8 cellular contexts compared by ENCODE assay signal in genomic region chr9:86405926-86406325, GRCh38. TPM values are rescaled to one million over a fixed set of nuclear protein-coding genes. Genes with fewer than 3 reads are reported as not detected.
DNase-seq lines count a peak whose midpoint lies in the region; ATAC-seq and TF ChIP-seq lines count a peak whose summit lies in the region.

No MANE protein-coding gene starts in this region.

- H3K27ac ChIP-seq in IMR-90 (ENCODE audit: insufficient read depth, low read length) = peak overlapping the region; percentile 55
- H3K27ac ChIP-seq in MM.1S (ENCODE audit: low read length) = no peak overlapping the region

- no peak for TF ChIP-seq POLR2A in IMR-90 (IDR thresholded peaks at IDR 0.05; ENCODE audit: low read depth, low read length)

- TF ChIP-seq CTCF in IMR-90 (conservative IDR thresholded peaks at IDR 0.05; ENCODE audit: low read depth, low read length) (no peak), cardiac fibroblast (IDR thresholded peaks at IDR 0.05; ENCODE audit: low read depth, low read length) (no peak), progenitor cell of endocrine pancreas (IDR thresholded peaks at IDR 0.05; ENCODE audit: unreplicated experiment) (no peak), MM.1S (IDR thresholded peaks at IDR 0.05; ENCODE audit: low read length) (no peak)

- peak overlapping the region; percentile 51; the same call in 1 of the 2 replicates for H3K56ac ChIP-seq in IMR-90 (ENCODE audit: extremely low read depth, insufficient read depth, low read length)

- no CpG with 5 or more reads among the region's 4 CpGs for WGBS in IMR-90 (ENCODE audit: extremely low coverage in 2 of 2, insufficient read length in 1 of 2), 2 experiments

- H3K4me3 Mint-ChIP-seq in progenitor cell of endocrine pancreas (ENCODE audit: low read depth) = no peak overlapping the region

- CTCF ChIA-PET in IMR-90 (lab: Yijun Ruan, JAX) = interaction anchor here (0.6 to 1.7 kb wide), 2 partner anchors 8 to 855 kb away, joined by 4 to 6 read pairs; no protein-coding TSS in a partner anchor

- peak overlapping the region; percentile 87 for H2BK5ac ChIP-seq in IMR-90 (ENCODE audit: low read depth, low read length, poor library complexity, severe bottlenecking)

- no peaks in the 10 kb centered on the region for H3K9me3 Mint-ChIP-seq in progenitor cell of endocrine pancreas (ENCODE audit: low read depth)

- ATAC-seq in IMR-90 (ENCODE audit: low read depth) = peak; percentile 68
- ATAC-seq in HG02870 (IDR thresholded peaks at IDR 0.05; ENCODE audit: unreplicated experiment) = no peak

- H3K4me1 ChIP-seq in IMR-90 (ENCODE audit: control insufficient read depth, insufficient read depth, low read length) (peaks cover 17% of the 10 kb centered on the region), HAP-1 (no peaks in the 10 kb centered on the region), MM.1S (ENCODE audit: low read length) (no peaks in the 10 kb centered on the region)

- peak overlapping the region; percentile 21; the same call in 1 of the 2 replicates for H3K23ac ChIP-seq in IMR-90 (ENCODE audit: low read depth, low read length)

- peak overlapping the region in 1 of 2 experiments; percentile 30; a peak in 1 of 4 replicates for H4K8ac ChIP-seq in IMR-90 (ENCODE audit: low read depth in 2 of 2, low read length in 2 of 2)

- no peaks in the 10 kb centered on the region for H3K79me2 ChIP-seq in MM.1S (ENCODE audit: low read length)

- no peak overlapping the region for H3K14ac ChIP-seq in IMR-90 (replicated peaks; ENCODE audit: low read depth, low read length)

- peaks cover 26% of the 10 kb centered on the region for H3K4me1 Mint-ChIP-seq in progenitor cell of endocrine pancreas (ENCODE audit: low read depth)

- H3K36me3 ChIP-seq in IMR-90 (ENCODE audit: control insufficient read depth, insufficient read depth, low read length) (no peaks in the 10 kb centered on the region), HAP-1 (replicated peaks) (no peaks in the 10 kb centered on the region), MM.1S (replicated peaks; ENCODE audit: insufficient read depth, low read length) (no peaks in the 10 kb centered on the region)

- DNase-seq in ACHN (peak; percentile 19), IMR-90 (peak; percentile 95), cardiac fibroblast (ENCODE audit: low read depth in 2 of 2) (peak; percentile 81 to 95), myocyte (ENCODE audit: low read depth) (peak; percentile 90), progenitor cell of endocrine pancreas (ENCODE audit: low spot score, unreplicated experiment) (no peak), HAP-1 (ENCODE audit: low spot score in 2 of 2) (no peak), MM.1S (no peak)

- TF ChIP-seq RAD21 in IMR-90 (IDR thresholded peaks at IDR 0.05; ENCODE audit: low read length) = no peak

- H3K4me2 ChIP-seq in IMR-90 (ENCODE audit: low read depth, low read length) (peak overlapping the region; percentile 74), MM.1S (ENCODE audit: low read depth, low read length) (no peak overlapping the region)

- H2BK120ac ChIP-seq in IMR-90 (ENCODE audit: low read depth, low read length) = peak overlapping the region; percentile 45

- H3K9me3 ChIP-seq in IMR-90 (ENCODE audit: control insufficient read depth, insufficient read depth, low read length) (no peaks in the 10 kb centered on the region), HAP-1 (no peaks in the 10 kb centered on the region), MM.1S (replicated peaks; ENCODE audit: insufficient read depth, low read length) (no peaks in the 10 kb centered on the region)

- intact Hi-C loops in IMR-90 (cut with micrococcal nuclease) = loop anchor here (1.0 to 5.0 kb wide), 2 partner anchors 52 to 124 kb away; partner anchors contain the start of genes ISCA1 and TUT7

- no peaks in the 10 kb centered on the region for H3K79me1 ChIP-seq in IMR-90 (ENCODE audit: low read depth in 1 of 2, low read length in 2 of 2)

- peaks cover 6% of the 10 kb centered on the region for H3K9me1 ChIP-seq in IMR-90 (ENCODE audit: insufficient read depth, low read length)

- in situ Hi-C loops in ACHN (cut with HindIII; ENCODE audit: low pct_ligation_motif_present, low pct_unique_long_range_greater_than_20kb, low sequenced_read_pairs) = no loop called here
- in situ Hi-C loops in IMR-90 (cut with MboI; ENCODE audit: low sequenced_read_pairs) = no loop called here
- in situ Hi-C loops in HAP-1 (cut with MboI; ENCODE audit: low sequenced_read_pairs) = no loop called here

- peak overlapping the region; percentile 56; the same call in 1 of the 2 replicates for H3K18ac ChIP-seq in IMR-90 (ENCODE audit: low read depth, low read length)

- H2AK5ac ChIP-seq in IMR-90 (ENCODE audit: low read depth, low read length) = no peak overlapping the region

- H4K5ac ChIP-seq in IMR-90 (ENCODE audit: low read depth, low read length) = peak overlapping the region; percentile 11; the same call in 1 of the 2 replicates

- peak overlapping the region; percentile 8; the same call in 1 of the 2 replicates for H3K4me3 ChIP-seq in IMR-90 (ENCODE audit: insufficient read depth, low read depth, low read length)
- peak overlapping the region in 1 of 2 donors; percentile 31 for H3K4me3 ChIP-seq in cardiac fibroblast (replicated peaks in 1 of 2; ENCODE audit: low read depth in 2 of 2, low read length in 2 of 2)
- no peak overlapping the region for H3K4me3 ChIP-seq in HAP-1
- H3K4me3 ChIP-seq in MM.1S (ENCODE audit: low read length) = no peak overlapping the region

- no peaks in the 10 kb centered on the region for H3K27me3 ChIP-seq in IMR-90 (ENCODE audit: control insufficient read depth, insufficient read depth, low read length)
- peaks cover 13% of the 10 kb centered on the region for H3K27me3 ChIP-seq in HAP-1 (ENCODE audit: low read depth)
- no peaks in the 10 kb centered on the region for H3K27me3 ChIP-seq in MM.1S (replicated peaks; ENCODE audit: insufficient read depth, low read length)

- H2BK20ac ChIP-seq in IMR-90 (ENCODE audit: low read depth, low read length) = peak overlapping the region; percentile 18; the same call in 1 of the 2 replicates

- no peaks in the 10 kb centered on the region for H3K36me3 Mint-ChIP-seq in progenitor cell of endocrine pancreas (ENCODE audit: insufficient read depth)

- H3K9ac ChIP-seq in IMR-90 (ENCODE audit: low read depth, low read length) (no peak overlapping the region), MM.1S (ENCODE audit: low read length) (no peak overlapping the region)

- H4K20me1 ChIP-seq in IMR-90 (ENCODE audit: insufficient read depth, low read length) (peaks cover 4% of the 10 kb centered on the region; the same call in 1 of the 2 replicates), MM.1S (ENCODE audit: insufficient read depth, low read length) (no peaks in the 10 kb centered on the region)

- BruUV-seq in IMR-90 (replicated peaks; lab: Mats Ljungman, UMichigan) = no TSS peak

- no peak overlapping the region for H2AFZ ChIP-seq in IMR-90 (replicated peaks; ENCODE audit: low read length, poor library complexity)
- no peak overlapping the region for H2AFZ ChIP-seq in MM.1S (ENCODE audit: low read length)

- peaks cover 22% of the 10 kb centered on the region for H3K27me3 Mint-ChIP-seq in progenitor cell of endocrine pancreas

- POLR2A ChIA-PET in IMR-90 (lab: Charles Lee; ENCODE audit: unreplicated experiment) = no interaction called here

- dilution Hi-C loops in IMR-90 (cut with HindIII; ENCODE audit: low sequenced_read_pairs, unreplicated experiment) = no loop called here

- H3K9me2 ChIP-seq in MM.1S (replicated peaks; ENCODE audit: insufficient read depth, low read length) = no peaks in the 10 kb centered on the region

- peak overlapping the region; percentile 9; the same call in 1 of the 2 replicates for H3K4ac ChIP-seq in IMR-90 (ENCODE audit: low read depth, low read length)

- no peak overlapping the region for H2BK15ac ChIP-seq in IMR-90 (ENCODE audit: low read depth, low read length)

- no peak overlapping the region for H4K91ac ChIP-seq in IMR-90 (ENCODE audit: insufficient read depth, low read depth, low read length)

- H3K27ac Mint-ChIP-seq in progenitor cell of endocrine pancreas = no peak overlapping the region

- H3F3A ChIP-seq in MM.1S (ENCODE audit: insufficient read depth, low read length) = no peaks in the 10 kb centered on the region

- no peak overlapping the region for H2AK9ac ChIP-seq in IMR-90 (replicated peaks; ENCODE audit: low read depth, low read length, poor library complexity)

TF ChIP-seq in IMR-90, 13 proteins besides CTCF, POLR2A, EP300 and RAD21 (continues in another document):
- TF ChIP-seq BHLHE40 (IDR thresholded peaks at IDR 0.05; ENCODE audit: low read depth, low read length) (peak; percentile 78), MXI1 (IDR thresholded peaks at IDR 0.05; ENCODE audit: borderline replicate concordance, low read depth, low read length) (no peak), FOS (IDR thresholded peaks at IDR 0.05; ENCODE audit: low read depth, low read length) (peak; percentile 88), RCOR1 (IDR thresholded peaks at IDR 0.05; ENCODE audit: insufficient replicate concordance, low read length) (peak; percentile 68), ELK1 (IDR thresholded peaks at IDR 0.05; ENCODE audit: borderline replicate concordance, low read depth, low read length) (no peak), USF2 (IDR thresholded peaks at IDR 0.05; ENCODE audit: low read depth, low read length) (no peak), MAFK (IDR thresholded peaks at IDR 0.05; ENCODE audit: low read depth, low read length) (peak; percentile 64), MAZ (IDR thresholded peaks at IDR 0.05; ENCODE audit: borderline replicate concordance, low read depth, low read length) (no peak)

RNA-seq across cellular contexts. Expression of gene TUT7, which starts 51.7 kb away (rescaled TPM):
- total RNA-seq in IMR-90 (2012; rRNA removed) (33.3 and 58.3 TPM in 2 replicates), myocyte (28.6 and 33.0 TPM in 2 replicates), progenitor cell of endocrine pancreas (24.5 and 25.2 TPM in 2 replicates)
- 13.3 and 14.4 TPM in 2 replicates for polyA plus RNA-seq in IMR-90 (2012; rRNA removed)
- 1.1 and 3.5 TPM in 2 replicates for polyA plus RNA-seq in IMR-90 (2012; cell fraction: cytosol; rRNA removed)
- 1.2 and 18.6 TPM in 2 replicates for polyA plus RNA-seq in IMR-90 (2012; cell fraction: nucleus; rRNA removed; ENCODE audit: low replicate concordance)
- 10.0 TPM for polyA plus RNA-seq in myocyte (2012)

Comparison
In these comparisons a context has a peak if more than half of its experiments do, and no peak if none do; other contexts are left out.
1. DNase-seq: peak in ACHN (single experiment), IMR-90 (single experiment), cardiac fibroblast (2 of 2) and myocyte (single experiment); none in progenitor cell of endocrine pancreas (single experiment), HAP-1 (0 of 2) and MM.1S (single experiment).